In the genomic region with DNA sequence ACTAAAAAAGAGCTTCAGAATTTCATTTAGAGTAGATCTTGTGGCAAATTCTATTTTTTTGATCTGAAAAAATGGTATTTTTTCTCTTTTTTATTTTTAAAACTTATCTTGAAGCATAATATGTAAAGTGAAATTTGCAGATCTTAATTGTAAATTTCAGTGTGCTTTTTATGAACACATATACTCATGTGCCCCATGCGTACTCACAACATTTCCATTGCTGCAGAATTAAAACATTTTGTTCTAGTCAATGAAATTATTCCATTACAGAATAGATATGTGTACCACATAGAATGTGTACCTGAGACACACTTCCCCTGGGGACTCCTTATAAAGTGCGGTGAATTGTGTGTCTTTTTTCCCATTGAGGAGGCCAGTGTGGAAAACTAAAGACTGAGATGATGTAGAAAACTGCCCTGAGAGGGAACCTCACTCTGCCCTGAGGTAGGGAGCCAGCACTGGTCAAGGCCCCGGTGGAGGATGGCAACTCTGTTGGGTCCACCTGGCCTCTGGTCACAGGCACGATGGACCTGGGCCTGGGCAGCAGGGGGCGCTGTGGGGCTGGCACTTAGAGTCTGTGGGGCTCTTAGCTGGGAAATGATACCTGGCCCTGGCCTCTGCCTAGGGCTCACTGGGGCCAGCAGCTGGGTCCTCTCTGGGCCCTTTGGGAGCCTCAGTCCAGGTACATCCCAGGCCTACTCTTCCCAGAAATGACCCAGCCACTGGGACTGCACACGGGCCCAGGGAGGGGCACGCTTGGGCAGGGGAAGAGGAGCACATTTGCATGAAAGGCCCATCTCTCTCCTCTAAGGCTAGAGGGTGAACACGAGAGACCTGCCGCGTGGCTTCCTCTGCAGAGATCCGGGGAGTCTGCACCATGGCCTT, we compare ENCODE assay signal across 9 cellular contexts.
A peak's percentile ranks its signal among the peaks of the same experiment; 100 is the strongest.
DNase-seq lines count a peak whose midpoint lies in the region; ATAC-seq, FAIRE-seq and TF ChIP-seq lines count a peak whose summit lies in the region.
"Had no signal": no experiment of that assay in that cellular context is flagged by ENCODE, and none has a peak within 500 bp of the region (broad histone marks: within the 10 kb centered on the region; RNA-seq: fewer than 3 reads in every experiment).

No MANE protein-coding gene starts in this region.

- H3K4me2 ChIP-seq in keratinocyte (ENCODE audit: control insufficient read depth, extremely low read depth, insufficient read depth, low read depth, low read length), result no peak overlapping the region

- POLR2A ChIA-PET in HEK293 (lab: Yijun Ruan, JAX), result no interaction called here

- H3K27ac ChIP-seq in HEK293 (ENCODE audit: extremely low read depth, low read depth, low read length), result no peak overlapping the region
- no peak overlapping the region for H3K27ac ChIP-seq in keratinocyte (ENCODE audit: control insufficient read depth, insufficient read depth, low read length)
- H3K27ac ChIP-seq: SK-N-MC had no signal

- in situ Hi-C loops in astrocyte of the spinal cord (cut with HindIII; ENCODE audit: low sequenced_read_pairs), result no loop called here

- H3K9me3 ChIP-seq in HEK293 (ENCODE audit: control insufficient read depth, insufficient read depth, low read depth, low read length), result no peaks in the 10 kb centered on the region
- H3K9me3 ChIP-seq in keratinocyte (ENCODE audit: control insufficient read depth, low read depth, low read length), result no peaks in the 10 kb centered on the region

- no peak overlapping the region for H2AFZ ChIP-seq in keratinocyte (ENCODE audit: control insufficient read depth, low read length)

- no peaks in the 10 kb centered on the region for H3K79me2 ChIP-seq in keratinocyte (ENCODE audit: control insufficient read depth, insufficient read depth, low read length)

- TF ChIP-seq CTCF in HEK293 (tag by site-specific recombination; IDR thresholded peaks at IDR 0.05), result peak; percentile 52
- peak; percentile 86 for TF ChIP-seq CTCF in astrocyte of the spinal cord (IDR thresholded peaks at IDR 0.05; ENCODE audit: low read depth, low read length)
- TF ChIP-seq CTCF in keratinocyte (optimal IDR thresholded peaks at IDR 0.05 in 1 of 3, IDR thresholded peaks at IDR 0.05 in 1 of 3, conservative IDR thresholded peaks at IDR 0.05 in 1 of 3; ENCODE audit: extremely low read depth in 1 of 3, insufficient read depth in 2 of 3, low read length in 3 of 3), result peak; percentile 87 to 97 (median 91)

- CTCF ChIA-PET in HEK293 (lab: Yijun Ruan, JAX), result interaction anchor here (0.6 to 4.2 kb wide), 37 partner anchors 8 to 445 kb away, joined by 3 to 35 read pairs (median 5); no protein-coding TSS in a partner anchor

- FAIRE-seq in keratinocyte (lab: Jason Lieb, UNC), result no peak

- no peaks in the 10 kb centered on the region for H3K4me1 ChIP-seq in HEK293 (ENCODE audit: control insufficient read depth, insufficient read depth, low read length)
- H3K4me1 ChIP-seq in keratinocyte (ENCODE audit: control insufficient read depth, extremely low read depth, insufficient read depth, low read length), result no peaks in the 10 kb centered on the region

- H4K20me1 ChIP-seq in keratinocyte (ENCODE audit: control insufficient read depth, extremely low read depth, insufficient read depth, low read length), result no peaks in the 10 kb centered on the region

- dilution Hi-C loops in keratinocyte (cut with MboI; ENCODE audit: extremely low pct_ligation_motif_present, low sequenced_read_pairs), result no loop called here

- peaks cover 20% of the 10 kb centered on the region for H3K27me3 ChIP-seq in keratinocyte (ENCODE audit: control insufficient read depth, extremely low read depth, insufficient read depth, low read length)

- no peak overlapping the region for H3K9ac ChIP-seq in keratinocyte (ENCODE audit: control insufficient read depth, extremely low read depth, insufficient read depth, low read length)

- ATAC-seq in HG03521 (IDR thresholded peaks at IDR 0.05; ENCODE audit: unreplicated experiment), result no peak

- no peak overlapping the region for H3K4me3 ChIP-seq in HEK293 (ENCODE audit: low read depth, low read length)
- no peak overlapping the region for H3K4me3 ChIP-seq in astrocyte of the spinal cord (ENCODE audit: low read depth, low read length)
- H3K4me3 ChIP-seq in keratinocyte (ENCODE audit: control insufficient read depth in 2 of 3, extremely low read depth in 1 of 3, insufficient read depth in 2 of 3, low read depth in 1 of 3, low read length in 3 of 3), result no peak overlapping the region

- H3K9me1 ChIP-seq in keratinocyte (ENCODE audit: control insufficient read depth, extremely low read depth, insufficient read depth, low read length), result no peaks in the 10 kb centered on the region

- DNase-seq in COLO829 (ENCODE audit: low spot score), result peak; percentile 66
- peak; percentile 17 for DNase-seq in SK-N-DZ (ENCODE audit: low spot score)
- peak; percentile 6 for DNase-seq in astrocyte of the spinal cord (ENCODE audit: low read depth, low spot score)
- DNase-seq in keratinocyte (ENCODE audit: low read depth, low spot score), result no peak
- DNase-seq in stimulated activated CD4-positive, alpha-beta T cell treated with anti-CD3 and anti-CD28 coated beads, Interleukin-4, amount 100 ng/mL, for 24 hours, result peak; percentile 49
- no peak for DNase-seq in GOT3 (lab: John Stamatoyannopoulos, UW)

- H3K36me3 ChIP-seq in HEK293 (ENCODE audit: control insufficient read depth in 2 of 2, insufficient read depth in 1 of 2, low read length in 2 of 2), result no peaks in the 10 kb centered on the region
- H3K36me3 ChIP-seq in keratinocyte (ENCODE audit: control insufficient read depth in 2 of 2, extremely low read depth in 1 of 2, insufficient read depth in 2 of 2, low read length in 2 of 2), result no peaks in the 10 kb centered on the region

TF ChIP-seq in HEK293, 187 proteins besides CTCF, POLR2A, EP300 and RAD21 (continues in another document):
- TF ChIP-seq ZNF561 (tag by site-specific recombination; IDR thresholded peaks at IDR 0.05; ENCODE audit: borderline replicate concordance) (no peak), ZNF302 (tag by site-specific recombination; IDR thresholded peaks at IDR 0.05; ENCODE audit: low read depth) (no peak), ZNF514 (tag by site-specific recombination; IDR thresholded peaks at IDR 0.05) (no peak), ZBTB7A (tag by site-specific recombination; IDR thresholded peaks at IDR 0.05; ENCODE audit: low read depth) (no peak), KLF17 (tag by site-specific recombination; IDR thresholded peaks at IDR 0.05) (no peak), ZNF16 (tag by site-specific recombination; IDR thresholded peaks at IDR 0.05; ENCODE audit: low read depth) (no peak), ZNF707 (tag by site-specific recombination; IDR thresholded peaks at IDR 0.05) (no peak), ZNF473 (tag by site-specific recombination; IDR thresholded peaks at IDR 0.05) (no peak)
- TF ChIP-seq, protein P1, sequence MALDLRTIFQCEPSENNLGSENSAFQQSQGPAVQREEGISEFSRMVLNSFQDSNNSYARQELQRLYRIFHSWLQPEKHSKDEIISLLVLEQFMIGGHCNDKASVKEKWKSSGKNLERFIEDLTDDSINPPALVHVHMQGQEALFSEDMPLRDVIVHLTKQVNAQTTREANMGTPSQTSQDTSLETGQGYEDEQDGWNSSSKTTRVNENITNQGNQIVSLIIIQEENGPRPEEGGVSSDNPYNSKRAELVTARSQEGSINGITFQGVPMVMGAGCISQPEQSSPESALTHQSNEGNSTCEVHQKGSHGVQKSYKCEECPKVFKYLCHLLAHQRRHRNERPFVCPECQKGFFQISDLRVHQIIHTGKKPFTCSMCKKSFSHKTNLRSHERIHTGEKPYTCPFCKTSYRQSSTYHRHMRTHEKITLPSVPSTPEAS (tag by site-specific recombination; IDR thresholded peaks at IDR 0.05), result no peak
- TF ChIP-seq, protein P2, sequence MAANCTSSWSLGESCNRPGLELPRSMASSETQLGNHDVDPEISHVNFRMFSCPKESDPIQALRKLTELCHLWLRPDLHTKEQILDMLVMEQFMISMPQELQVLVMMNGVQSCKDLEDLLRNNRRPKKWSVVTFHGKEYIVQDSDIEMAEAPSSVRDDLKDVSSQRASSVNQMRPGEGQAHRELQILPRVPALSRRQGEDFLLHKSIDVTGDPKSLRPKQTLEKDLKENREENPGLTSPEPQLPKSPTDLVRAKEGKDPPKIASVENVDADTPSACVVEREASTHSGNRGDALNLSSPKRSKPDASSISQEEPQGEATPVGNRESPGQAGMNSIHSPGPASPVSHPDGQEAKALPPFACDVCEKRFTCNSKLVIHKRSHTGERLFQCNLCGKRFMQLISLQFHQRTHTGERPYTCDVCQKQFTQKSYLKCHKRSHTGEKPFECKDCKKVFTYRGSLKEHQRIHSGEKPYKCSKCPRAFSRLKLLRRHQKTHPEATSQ (tag by site-specific recombination; IDR thresholded peaks at IDR 0.05), result no peak
- TF ChIP-seq, protein P3, sequence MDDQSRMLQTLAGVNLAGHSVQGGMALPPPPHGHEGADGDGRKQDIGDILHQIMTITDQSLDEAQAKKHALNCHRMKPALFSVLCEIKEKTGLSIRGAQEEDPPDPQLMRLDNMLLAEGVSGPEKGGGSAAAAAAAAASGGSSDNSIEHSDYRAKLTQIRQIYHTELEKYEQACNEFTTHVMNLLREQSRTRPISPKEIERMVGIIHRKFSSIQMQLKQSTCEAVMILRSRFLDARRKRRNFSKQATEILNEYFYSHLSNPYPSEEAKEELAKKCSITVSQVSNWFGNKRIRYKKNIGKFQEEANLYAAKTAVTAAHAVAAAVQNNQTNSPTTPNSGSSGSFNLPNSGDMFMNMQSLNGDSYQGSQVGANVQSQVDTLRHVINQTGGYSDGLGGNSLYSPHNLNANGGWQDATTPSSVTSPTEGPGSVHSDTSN (CRISPR knock-in tag; IDR thresholded peaks at IDR 0.05), result no peak
- TF ChIP-seq, protein P4, sequence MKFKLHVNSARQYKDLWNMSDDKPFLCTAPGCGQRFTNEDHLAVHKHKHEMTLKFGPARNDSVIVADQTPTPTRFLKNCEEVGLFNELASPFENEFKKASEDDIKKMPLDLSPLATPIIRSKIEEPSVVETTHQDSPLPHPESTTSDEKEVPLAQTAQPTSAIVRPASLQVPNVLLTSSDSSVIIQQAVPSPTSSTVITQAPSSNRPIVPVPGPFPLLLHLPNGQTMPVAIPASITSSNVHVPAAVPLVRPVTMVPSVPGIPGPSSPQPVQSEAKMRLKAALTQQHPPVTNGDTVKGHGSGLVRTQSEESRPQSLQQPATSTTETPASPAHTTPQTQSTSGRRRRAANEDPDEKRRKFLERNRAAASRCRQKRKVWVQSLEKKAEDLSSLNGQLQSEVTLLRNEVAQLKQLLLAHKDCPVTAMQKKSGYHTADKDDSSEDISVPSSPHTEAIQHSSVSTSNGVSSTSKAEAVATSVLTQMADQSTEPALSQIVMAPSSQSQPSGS (tag by site-specific recombination; IDR thresholded peaks at IDR 0.05; ENCODE audit: low read depth), result no peak

Comparison
In these comparisons a context has a peak if more than half of its experiments do, and no peak if none do; other contexts are left out.
1. DNase-seq: peak in COLO829 (single experiment), SK-N-DZ (single experiment), astrocyte of the spinal cord (single experiment) and stimulated activated CD4-positive, alpha-beta T cell treated with anti-CD3 and anti-CD28 coated beads, Interleukin-4, amount 100 ng/mL, for 24 hours (single experiment); none in keratinocyte (single experiment) and GOT3 (single experiment).
2. Peak in every context shown above with its lines, with median percentiles within 50 percentile points of each other: CTCF ChIP-seq.